8 cellular contexts compared by ENCODE assay signal in genomic region chr2:218367415-218368149, GRCh38. TPM values are rescaled to one million over a fixed set of nuclear protein-coding genes. Genes with fewer than 3 reads are reported as not detected.
DNase-seq lines count a peak whose midpoint lies in the region; ATAC-seq, FAIRE-seq and TF ChIP-seq lines count a peak whose summit lies in the region.

No MANE protein-coding gene starts in this region.

- peaks cover 5% of the 10 kb centered on the region for H3K9me3 Mint-ChIP-seq in T-helper 1 cell treated with Interleukin-12 subunit alpha and Interleukin-12 subunit beta and Interleukin-4 antibody, amounts not matched to agents 30 μg/mL and 1 μg/mL, for 36 hours

- no peak for TF ChIP-seq CTCF in A549 (IDR thresholded peaks at IDR 0.05)

- peak overlapping the region; percentile 91 for H3K4me2 ChIP-seq in A549

- 0 out of 3 replicates have a peak, but pooled peaks cover 3% of the 10 kb centered on the region for H3K4me1 ChIP-seq in A549

- peaks cover 55% of the 10 kb centered on the region for H3K27me3 Mint-ChIP-seq in T-helper 1 cell treated with Interleukin-12 subunit alpha and Interleukin-12 subunit beta and Interleukin-4 antibody, amounts not matched to agents 30 μg/mL and 1 μg/mL, for 36 hours (ENCODE audit: low read depth)

- peak overlapping the region; percentile 74 for H3K4me3 Mint-ChIP-seq in T-helper 1 cell treated with Interleukin-12 subunit alpha and Interleukin-12 subunit beta and Interleukin-4 antibody, amounts not matched to agents 30 μg/mL and 1 μg/mL, for 36 hours

- H3K4me3 ChIP-seq in A549 (peak overlapping the region; percentile 58), skeletal muscle cell (ENCODE audit: low read depth, low read length) (peak overlapping the region; percentile 48)

- TF ChIP-seq EP300 in A549 (IDR thresholded peaks at IDR 0.05) = no peak

- POLR2A ChIA-PET in A549 (lab: Yijun Ruan, JAX) = no interaction called here

- H3K9me3 ChIP-seq in A549 = 0 out of 3 replicates have a peak, but pooled peaks cover 7% of the 10 kb centered on the region

- CTCF ChIA-PET in A549 (lab: Yijun Ruan, JAX) = interaction anchor here (0.7 to 2.1 kb wide), 5 partner anchors 11 to 66 kb away, joined by 3 to 18 read pairs (median 3); partner anchors contain the start of gene CATIP

- H3K36me3 Mint-ChIP-seq in T-helper 1 cell treated with Interleukin-12 subunit alpha and Interleukin-12 subunit beta and Interleukin-4 antibody, amounts not matched to agents 30 μg/mL and 1 μg/mL, for 36 hours (ENCODE audit: low read depth) = no peaks in the 10 kb centered on the region

- TF ChIP-seq POLR2A in A549 (IDR thresholded peaks at IDR 0.05; ENCODE audit: low read length) = peak; percentile 95

- DNase-seq in A549 (ENCODE audit: low read depth in 1 of 2, low spot score in 1 of 2) (peak; percentile 78 to 81), amygdala (lab: John Stamatoyannopoulos, UW) (peak in 41 of 56 donors; percentile 13 to 75 (median 48)), hypothalamus (lab: John Stamatoyannopoulos, UW) (peak in 43 of 51 donors; percentile 18 to 81 (median 52)), skeletal muscle cell (ENCODE audit: low read depth) (no peak), NCI-H345 (lab: John Stamatoyannopoulos, UW) (no peak)

- peak overlapping the region; percentile 86 to 91 for H3K27ac ChIP-seq in A549

- FAIRE-seq in A549 (lab: Jason Lieb, UNC) = no peak

- peak overlapping the region; percentile 59 for H3K27ac Mint-ChIP-seq in T-helper 1 cell treated with Interleukin-12 subunit alpha and Interleukin-12 subunit beta and Interleukin-4 antibody, amounts not matched to agents 30 μg/mL and 1 μg/mL, for 36 hours

- WGBS in A549 (ENCODE audit: missing lambda C conversion rate) = 17% methylated on average over 29 of the region's 60 CpGs

- ATAC-seq in A549 (peak; percentile 95 to 98), GM19025 (IDR thresholded peaks at IDR 0.05; ENCODE audit: low read depth, unreplicated experiment) (peak; percentile 96), HG03280 (IDR thresholded peaks at IDR 0.05; ENCODE audit: unreplicated experiment) (peak; percentile 95)

- H3K4me1 Mint-ChIP-seq in T-helper 1 cell treated with Interleukin-12 subunit alpha and Interleukin-12 subunit beta and Interleukin-4 antibody, amounts not matched to agents 30 μg/mL and 1 μg/mL, for 36 hours (ENCODE audit: low read depth) = peaks cover 4% of the 10 kb centered on the region

- peak in 1 of 2 experiments; percentile 26; a peak in 1 of 5 replicates for TF ChIP-seq RAD21 in A549 (conservative IDR thresholded peaks at IDR 0.05 in 1 of 2, IDR thresholded peaks at IDR 0.05 in 1 of 2)

TF ChIP-seq in A549, 52 proteins besides CTCF, POLR2A, EP300 and RAD21:
- peak; percentile 88 for TF ChIP-seq TFCP2L1 (CRISPR knock-in tag; IDR thresholded peaks at IDR 0.05)
- TF ChIP-seq ATOH8 (CRISPR knock-in tag; IDR thresholded peaks at IDR 0.05; ENCODE audit: low read depth) = 0 out of 2 replicates have a peak, but pooled peaks have one; percentile 12
- no peak for TF ChIP-seq ZFP36 (IDR thresholded peaks at IDR 0.05; ENCODE audit: borderline replicate concordance, partially characterized antibody)
- no peak for TF ChIP-seq ZC3H11A (IDR thresholded peaks at IDR 0.05)
- TF ChIP-seq HOXB5 (CRISPR knock-in tag; IDR thresholded peaks at IDR 0.05) = 0 out of 2 replicates have a peak, but pooled peaks have one; percentile 23
- peak; percentile 91 for TF ChIP-seq PHF8 (IDR thresholded peaks at IDR 0.05; ENCODE audit: borderline replicate concordance, low read depth)
- TF ChIP-seq, protein P1, sequence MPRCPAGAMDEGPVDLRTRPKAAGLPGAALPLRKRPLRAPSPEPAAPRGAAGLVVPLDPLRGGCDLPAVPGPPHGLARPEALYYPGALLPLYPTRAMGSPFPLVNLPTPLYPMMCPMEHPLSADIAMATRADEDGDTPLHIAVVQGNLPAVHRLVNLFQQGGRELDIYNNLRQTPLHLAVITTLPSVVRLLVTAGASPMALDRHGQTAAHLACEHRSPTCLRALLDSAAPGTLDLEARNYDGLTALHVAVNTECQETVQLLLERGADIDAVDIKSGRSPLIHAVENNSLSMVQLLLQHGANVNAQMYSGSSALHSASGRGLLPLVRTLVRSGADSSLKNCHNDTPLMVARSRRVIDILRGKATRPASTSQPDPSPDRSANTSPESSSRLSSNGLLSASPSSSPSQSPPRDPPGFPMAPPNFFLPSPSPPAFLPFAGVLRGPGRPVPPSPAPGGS (IDR thresholded peaks at IDR 0.05) = peak; percentile 88; the same call in 2 of the 3 replicates
- no peak for TF ChIP-seq FOXS1 (CRISPR knock-in tag; IDR thresholded peaks at IDR 0.05)
- peak; percentile 71 for TF ChIP-seq MAX (IDR thresholded peaks at IDR 0.05)
- TF ChIP-seq, protein P2, sequence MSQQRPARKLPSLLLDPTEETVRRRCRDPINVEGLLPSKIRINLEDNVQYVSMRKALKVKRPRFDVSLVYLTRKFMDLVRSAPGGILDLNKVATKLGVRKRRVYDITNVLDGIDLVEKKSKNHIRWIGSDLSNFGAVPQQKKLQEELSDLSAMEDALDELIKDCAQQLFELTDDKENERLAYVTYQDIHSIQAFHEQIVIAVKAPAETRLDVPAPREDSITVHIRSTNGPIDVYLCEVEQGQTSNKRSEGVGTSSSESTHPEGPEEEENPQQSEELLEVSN (IDR thresholded peaks at IDR 0.05; ENCODE audit: borderline replicate concordance, low read depth) = peak; percentile 71
- TF ChIP-seq CHD4 (IDR thresholded peaks at IDR 0.05; ENCODE audit: borderline replicate concordance) = no peak
- peak; percentile 38 to 76; a peak in 2 of 5 replicates for TF ChIP-seq JUN (IDR thresholded peaks at IDR 0.05)

RNA-seq across cellular contexts. Expression of gene CATIP, which starts 10.9 kb away (rescaled TPM):
- polyA plus RNA-seq in A549 (2011; rRNA removed) = 0.17 and 0.41 TPM in 2 replicates
- 0.14 and 0.20 TPM in 2 replicates for polyA plus RNA-seq in A549 (2012; cell fraction: cytosol; rRNA removed)
- polyA plus RNA-seq in A549 (2012; cell fraction: nucleus; rRNA removed) = 0.33 and 0.34 TPM in 2 replicates
- polyA plus RNA-seq in A549 (2017; fragmentation: RNase III; extraction: RNeasy Plus Mini Kit Qiagen cat#74134 plus additional on column Dnase treatment) = 0.09 to 0.15 TPM in 2 of 3 replicates, not detected in the other
- 1.9 and 2.0 TPM in 2 replicates for polyA minus RNA-seq in A549 (2011; rRNA and poly(A)+ RNA removed)

RNA-seq across cellular contexts. Expression of gene SLC11A1, which starts 14.5 kb away (rescaled TPM):
- polyA plus RNA-seq in A549 (2011; rRNA removed) (0.36 and 0.52 TPM in 2 replicates), A549 (2017; fragmentation: RNase III; extraction: RNeasy Plus Mini Kit Qiagen cat#74134 plus additional on column Dnase treatment) (0.11 to 0.18 TPM (median 0.14 TPM) in 3 replicates)
- 0.21 and 0.22 TPM in 2 replicates for polyA plus RNA-seq in A549 (2012; cell fraction: cytosol; rRNA removed)
- polyA plus RNA-seq in A549 (2012; cell fraction: nucleus; rRNA removed) = 0.55 and 2.4 TPM in 2 replicates
- 1.2 and 1.5 TPM in 2 replicates for polyA minus RNA-seq in A549 (2011; rRNA and poly(A)+ RNA removed)

RNA-seq across cellular contexts. Expression of gene CTDSP1, which starts 32.1 kb away (rescaled TPM):
- 50.3 and 64.3 TPM in 2 replicates for polyA plus RNA-seq in A549 (2011; rRNA removed)
- polyA plus RNA-seq in A549 (2012; cell fraction: cytosol; rRNA removed) = 80.1 and 110 TPM in 2 replicates
- 128 and 139 TPM in 2 replicates for polyA plus RNA-seq in A549 (2012; cell fraction: nucleus; rRNA removed)
- polyA plus RNA-seq in A549 (2017; fragmentation: RNase III; extraction: RNeasy Plus Mini Kit Qiagen cat#74134 plus additional on column Dnase treatment) = 34.6 to 42.8 TPM (median 39.5 TPM) in 3 replicates
- 110 and 115 TPM in 2 replicates for polyA minus RNA-seq in A549 (2011; rRNA and poly(A)+ RNA removed)

RNA-seq across cellular contexts. Expression of gene VIL1, which starts 51.3 kb away (rescaled TPM):
- polyA plus RNA-seq in A549 (2011; rRNA removed) (2.3 and 3.7 TPM in 2 replicates), A549 (2017; fragmentation: RNase III; extraction: RNeasy Plus Mini Kit Qiagen cat#74134 plus additional on column Dnase treatment) (1.2 to 1.9 TPM (median 1.9 TPM) in 3 replicates)
- 0.67 and 0.89 TPM in 2 replicates for polyA plus RNA-seq in A549 (2012; cell fraction: cytosol; rRNA removed)
- polyA plus RNA-seq in A549 (2012; cell fraction: nucleus; rRNA removed) = 1.2 and 1.9 TPM in 2 replicates
- polyA minus RNA-seq in A549 (2011; rRNA and poly(A)+ RNA removed) = 4.9 and 6.1 TPM in 2 replicates

Comparison
In these comparisons a context has a peak if more than half of its experiments do, and no peak if none do; other contexts are left out.
1. DNase-seq: peak in A549 (2 of 2), amygdala (41 of 56) and hypothalamus (43 of 51); none in skeletal muscle cell (single experiment) and NCI-H345 (single experiment).
2. Peak in every context shown above with its lines, with median percentiles within 50 percentile points of each other: ATAC-seq.